Comparison of ENCODE assay signal across 16 cellular contexts in the genomic region with DNA sequence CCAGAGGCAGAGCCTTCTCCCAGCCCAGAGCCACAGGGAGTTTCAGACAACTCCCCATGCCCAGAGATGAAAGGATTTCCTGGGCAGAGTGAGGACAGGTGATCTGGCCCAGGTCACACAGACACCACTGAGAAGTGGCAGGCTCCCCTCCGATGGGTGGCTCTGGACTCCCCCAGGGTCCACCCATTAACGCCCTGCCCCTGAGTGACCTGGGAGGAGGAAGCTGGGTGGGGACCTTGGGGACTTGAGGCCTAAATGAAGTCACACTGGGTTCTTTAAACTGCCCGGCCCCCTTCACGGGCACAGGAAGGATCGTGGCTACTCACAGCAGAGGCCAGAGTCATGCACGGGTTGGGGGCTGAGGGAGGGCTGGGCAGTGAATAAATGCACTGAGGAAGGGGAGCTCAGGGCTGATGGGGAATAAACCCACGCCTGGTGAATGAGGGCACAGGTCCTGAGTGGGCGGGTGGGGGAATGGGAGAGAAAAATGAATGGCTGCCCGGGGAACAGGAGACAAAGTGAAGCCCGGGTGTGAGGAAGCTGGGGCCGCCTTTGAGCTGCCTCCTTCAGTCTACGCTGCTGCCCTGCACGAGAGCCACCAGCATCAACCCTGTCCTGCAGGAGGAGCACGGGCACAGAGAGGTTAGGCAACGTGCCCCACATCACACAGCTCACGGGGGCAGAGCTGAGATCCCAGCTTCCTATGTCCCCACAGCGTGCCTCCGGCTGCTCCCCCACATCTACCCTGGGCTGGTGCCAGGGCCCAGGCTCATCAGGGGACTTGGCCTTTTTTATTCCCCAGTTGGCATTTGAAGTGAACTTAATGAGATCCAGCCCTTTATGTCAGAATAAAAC.
"Had no signal": no experiment of that assay in that cellular context is flagged by ENCODE, and none has a peak within 500 bp of the region (broad histone marks: within the 10 kb centered on the region; RNA-seq: fewer than 3 reads in every experiment).

No MANE protein-coding gene starts in this region.

- H3K36me3 ChIP-seq: left lung, upper lobe of left lung had no signal

- H3K27me3 ChIP-seq: body of pancreas, upper lobe of left lung had no signal

- H3K4me3 ChIP-seq: body of pancreas, left lung, mucosa of descending colon, skin epidermis, upper lobe of left lung had no signal

- FAIRE-seq: frontal cortex, islet of Langerhans had no signal

- H3K9me3 ChIP-seq: body of pancreas, left lung, mucosa of descending colon, upper lobe of left lung had no signal

- H3K4me1 ChIP-seq: body of pancreas, left lung, upper lobe of left lung had no signal

- H3K27ac ChIP-seq: body of pancreas, left lung, skin epidermis, upper lobe of left lung had no signal

- DNase-seq: activated CD4-positive, alpha-beta memory T cell treated with anti-CD3 and anti-CD28 coated beads for 36 hours; activated gamma-delta T cell treated with Interleukin-2 at 50 U/mL for 16 hours; activated naive CD8-positive, alpha-beta T cell treated with anti-CD3 and anti-CD28 coated beads for 36 hours; amygdala; body of pancreas; left lung; mammary epithelial cell; mucosa of descending colon; naive thymus-derived CD4-positive, alpha-beta T cell; stimulated activated CD4-positive, alpha-beta T cell treated with anti-CD3 and anti-CD28 coated beads, Interleukin-4, amount 100 ng/mL, for 4 hours; T-helper 1 cell; T1000 had no signal
